In genomic region chr12:112116232-112117060, GRCh38 we compare ENCODE assay signal across 8 cellular contexts. TPM values are rescaled to one million over a fixed set of nuclear protein-coding genes. Genes with fewer than 3 reads are reported as not detected.
DNase-seq lines count a peak whose midpoint lies in the region; ATAC-seq and TF ChIP-seq lines count a peak whose summit lies in the region.

No MANE protein-coding gene starts in this region.

- H3K36me3 ChIP-seq in HUES6 (ENCODE audit: control insufficient read depth, insufficient read depth, low read length) (no peaks in the 10 kb centered on the region), right lobe of liver (no peaks in the 10 kb centered on the region), suprapubic skin (no peaks in the 10 kb centered on the region)

- peak overlapping the region; percentile 95 for H3K27ac Mint-ChIP-seq in dendritic cell treated with granulocyte-macrophage colony-stimulating factor and Interleukin-4, amounts not matched to agents 40 ng/mL and 50 ng/mL, for 4 days

- DNase-seq in D341Med (ENCODE audit: low spot score) (peak; percentile 78), RWPE1 (ENCODE audit: low spot score) (no peak), right lobe of liver (peak; percentile 57 to 75 (median 71)), suprapubic skin (ENCODE audit: low spot score in 2 of 2) (peak; percentile 70), NCI-H1048 (lab: John Stamatoyannopoulos, UW) (no peak)

- 58% methylated on average over 7 of the region's 7 CpGs for WGBS in right lobe of liver (ENCODE audit: insufficient coverage, low coverage, low lambda C conversion rate, missing lambda C conversion rate)
- WGBS in suprapubic skin: 52% methylated on average over 7 of the region's 7 CpGs

- CTCF ChIA-PET in RWPE1 (lab: Yijun Ruan, JAX): no interaction called here

- POLR2A ChIA-PET in RWPE1 (lab: Yijun Ruan, JAX; ENCODE audit: low non-redundant PET): interaction anchor here (1.5 kb wide), 1 partner anchor 9 kb away, joined by 7 read pairs; the partner anchor contains the start of gene TRAFD1

- peak overlapping the region; percentile 8 for H3K9ac ChIP-seq in HUES6 (ENCODE audit: low read length)

- TF ChIP-seq POLR2A in right lobe of liver (IDR thresholded peaks at IDR 0.05): no peak
- no peak for TF ChIP-seq POLR2A in suprapubic skin (IDR thresholded peaks at IDR 0.05)

- H3K27me3 ChIP-seq in HUES6 (ENCODE audit: control insufficient read depth, insufficient read depth, low read length) (no peaks in the 10 kb centered on the region), right lobe of liver (no peaks in the 10 kb centered on the region), suprapubic skin (no peaks in the 10 kb centered on the region)

- H3K9me3 Mint-ChIP-seq in dendritic cell treated with granulocyte-macrophage colony-stimulating factor and Interleukin-4, amounts not matched to agents 40 ng/mL and 50 ng/mL, for 4 days: no peaks in the 10 kb centered on the region

- H3K4me3 Mint-ChIP-seq in dendritic cell treated with granulocyte-macrophage colony-stimulating factor and Interleukin-4, amounts not matched to agents 40 ng/mL and 50 ng/mL, for 4 days: peak overlapping the region; percentile 61

- peaks cover 29% of the 10 kb centered on the region for H3K4me1 Mint-ChIP-seq in dendritic cell treated with granulocyte-macrophage colony-stimulating factor and Interleukin-4, amounts not matched to agents 40 ng/mL and 50 ng/mL, for 4 days (ENCODE audit: low read depth)

- 0 out of 2 replicates have a peak overlapping the region, but pooled peaks have one; percentile 5 for H3K27ac ChIP-seq in HUES6 (ENCODE audit: low read depth, low read length)
- peak overlapping the region; percentile 48 for H3K27ac ChIP-seq in RWPE1
- H3K27ac ChIP-seq in right lobe of liver: peak overlapping the region in 2 of 3 donors; percentile 23 to 45
- H3K27ac ChIP-seq in suprapubic skin: peak overlapping the region; percentile 78

- H3K36me3 Mint-ChIP-seq in dendritic cell treated with granulocyte-macrophage colony-stimulating factor and Interleukin-4, amounts not matched to agents 40 ng/mL and 50 ng/mL, for 4 days (ENCODE audit: low read depth): no peaks in the 10 kb centered on the region

- no peak overlapping the region for H3K4me3 ChIP-seq in HUES6 (ENCODE audit: low read depth, low read length)
- peak overlapping the region in 1 of 3 donors; percentile 12 for H3K4me3 ChIP-seq in right lobe of liver
- no peak overlapping the region for H3K4me3 ChIP-seq in suprapubic skin

- ATAC-seq in right lobe of liver (peak; percentile 96 to 99 (median 96)), HG03159 (IDR thresholded peaks at IDR 0.05; ENCODE audit: unreplicated experiment) (no peak)

- H3K4me1 ChIP-seq in HUES6 (ENCODE audit: control insufficient read depth, insufficient read depth, low read length) (peaks cover 18% of the 10 kb centered on the region), right lobe of liver (peaks cover 0 to 7% (median 0%) of the 10 kb centered on the region in 4 donors), suprapubic skin (peaks cover 34% of the 10 kb centered on the region)

- TF ChIP-seq CTCF in RWPE1 (conservative IDR thresholded peaks at IDR 0.05; ENCODE audit: low read depth) (no peak), right lobe of liver (IDR thresholded peaks at IDR 0.05) (no peak), suprapubic skin (IDR thresholded peaks at IDR 0.05) (no peak)

- intact Hi-C loops in dendritic cell treated with granulocyte-macrophage colony-stimulating factor and Interleukin-4, amounts not matched to agents 40 ng/mL and 50 ng/mL, for 4 days (cut with micrococcal nuclease): no loop called here
- intact Hi-C loops in right lobe of liver (cut with DNase I): no loop called here

- no peaks in the 10 kb centered on the region for H3K27me3 Mint-ChIP-seq in dendritic cell treated with granulocyte-macrophage colony-stimulating factor and Interleukin-4, amounts not matched to agents 40 ng/mL and 50 ng/mL, for 4 days

- no peak for TF ChIP-seq EP300 in suprapubic skin (IDR thresholded peaks at IDR 0.05)

- no peaks in the 10 kb centered on the region for H3K9me3 ChIP-seq in HUES6 (ENCODE audit: control insufficient read depth, insufficient read depth, low read depth, low read length)
- H3K9me3 ChIP-seq in right lobe of liver: no peaks in the 10 kb centered on the region
- no peaks in the 10 kb centered on the region for H3K9me3 ChIP-seq in suprapubic skin

RNA-seq across cellular contexts. Expression of gene NAA25, which starts 7.9 kb away (rescaled TPM):
- total RNA-seq in right lobe of liver (10 to 100 TPM in 5 of 6 experiments, 1 to 10 TPM in 1; 9.7 to 11.8 (median 10.8) TPM), suprapubic skin (10 to 100 TPM; 21.1 to 68.6 (median 29.0) TPM)

RNA-seq across cellular contexts. Expression of gene TRAFD1, which starts 8.9 kb away (rescaled TPM):
- total RNA-seq in right lobe of liver (10 to 100 TPM in 3 of 6 experiments, 1 to 10 TPM in 3; 6.3 to 14.9 (median 10.3) TPM), suprapubic skin (10 to 100 TPM; 44.6 to 88.1 (median 54.6) TPM)

Comparison
In these comparisons a context has a peak if more than half of its experiments do, and no peak if none do; other contexts are left out.
1. DNase-seq: peak in D341Med (single experiment), right lobe of liver (3 of 3) and suprapubic skin (2 of 2); none in RWPE1 (single experiment) and NCI-H1048 (single experiment).
2. H3K27ac ChIP-seq: peak in every context shown above with its lines; median percentile 78 in suprapubic skin; 48 in RWPE1; 34 in right lobe of liver; 5 in HUES6.